8 cellular contexts compared by ENCODE assay signal in the genomic region with DNA sequence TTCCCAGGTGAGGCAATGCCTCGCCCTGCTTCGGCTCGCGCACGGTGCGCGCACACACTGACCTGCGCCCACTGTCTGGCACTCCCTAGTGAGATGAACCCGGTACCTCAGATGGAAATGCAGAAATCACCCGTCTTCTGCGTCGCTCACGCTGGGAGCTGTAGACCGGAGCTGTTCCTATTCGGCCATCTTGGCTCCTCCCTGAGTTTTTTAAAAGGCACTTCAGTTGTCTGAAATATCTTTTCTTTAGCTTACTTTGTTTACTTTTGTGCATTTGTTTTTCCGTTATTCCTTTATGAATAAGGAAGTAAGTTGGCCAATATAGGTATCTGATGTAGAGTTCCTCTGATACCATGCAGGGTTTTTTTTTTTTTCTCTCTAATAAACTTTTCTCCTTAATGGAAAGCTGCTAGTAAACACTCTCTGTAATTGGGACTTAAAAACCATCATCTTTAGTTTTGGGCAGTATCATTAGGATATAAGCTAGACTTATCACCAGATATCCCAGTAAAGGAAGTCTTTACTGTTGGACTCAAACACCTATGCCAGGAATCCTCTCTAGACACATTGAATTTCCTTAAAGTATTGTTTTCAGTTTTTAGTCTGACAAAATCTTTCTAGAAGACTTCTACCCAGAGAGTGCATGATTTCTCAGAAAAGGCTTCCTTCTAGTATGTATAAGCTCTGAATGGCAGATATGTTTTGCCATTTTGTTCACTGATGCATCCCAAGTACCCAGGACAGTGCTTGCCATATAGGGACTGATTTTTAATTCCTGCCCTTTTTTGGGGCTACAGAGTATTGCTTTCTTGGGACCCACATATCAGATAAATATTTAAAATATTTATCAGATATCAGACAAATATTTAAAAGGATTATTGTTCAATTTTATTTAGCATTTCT. TPM values are rescaled to one million over a fixed set of nuclear protein-coding genes. Genes with fewer than 3 reads are reported as not detected.
DNase-seq lines count a peak whose midpoint lies in the region; ATAC-seq and TF ChIP-seq lines count a peak whose summit lies in the region.

No MANE protein-coding gene starts in this region.

- H3K27me3 Mint-ChIP-seq in activated CD4-positive, alpha-beta T cell treated with anti-CD3 and anti-CD28 coated beads for 36 hours, result no peaks in the 10 kb centered on the region
- no peaks in the 10 kb centered on the region for H3K27me3 Mint-ChIP-seq in WTC11 (ENCODE audit: low read depth)
- H3K27me3 Mint-ChIP-seq in stimulated activated naive CD8-positive, alpha-beta T cell treated with anti-CD3 and anti-CD28 coated beads, Interleukin-15, amount 100 ng/mL, for 72 hours, result no peaks in the 10 kb centered on the region

- H3K9ac ChIP-seq in iPS-20b (ENCODE audit: low read depth, low read length), result peak overlapping the region; percentile 84

- H3K27me3 ChIP-seq in iPS-20b (ENCODE audit: insufficient read depth, low read length) (no peaks in the 10 kb centered on the region), dorsolateral prefrontal cortex (no peaks in the 10 kb centered on the region)

- no peaks in the 10 kb centered on the region for H3K9me3 Mint-ChIP-seq in activated CD4-positive, alpha-beta T cell treated with anti-CD3 and anti-CD28 coated beads for 36 hours (ENCODE audit: low read depth)
- H3K9me3 Mint-ChIP-seq in WTC11, result no peaks in the 10 kb centered on the region
- no peaks in the 10 kb centered on the region for H3K9me3 Mint-ChIP-seq in stimulated activated naive CD8-positive, alpha-beta T cell treated with anti-CD3 and anti-CD28 coated beads, Interleukin-15, amount 100 ng/mL, for 72 hours

- peak overlapping the region; percentile 81 for H3K27ac Mint-ChIP-seq in activated CD4-positive, alpha-beta T cell treated with anti-CD3 and anti-CD28 coated beads for 36 hours
- peak overlapping the region; percentile 98 for H3K27ac Mint-ChIP-seq in WTC11
- H3K27ac Mint-ChIP-seq in stimulated activated naive CD8-positive, alpha-beta T cell treated with anti-CD3 and anti-CD28 coated beads, Interleukin-15, amount 100 ng/mL, for 72 hours, result peak overlapping the region; percentile 78 to 90

- H3K4me1 Mint-ChIP-seq in activated CD4-positive, alpha-beta T cell treated with anti-CD3 and anti-CD28 coated beads for 36 hours, result peaks cover 6% of the 10 kb centered on the region
- peaks cover 13% of the 10 kb centered on the region for H3K4me1 Mint-ChIP-seq in WTC11
- no peaks in the 10 kb centered on the region for H3K4me1 Mint-ChIP-seq in stimulated activated naive CD8-positive, alpha-beta T cell treated with anti-CD3 and anti-CD28 coated beads, Interleukin-15, amount 100 ng/mL, for 72 hours

- H3K4me3 ChIP-seq in iPS-20b (ENCODE audit: low read length) (peak overlapping the region; percentile 71), dorsolateral prefrontal cortex (peak overlapping the region in 22 of 59 donors; percentile 1 to 50 (median 28))

- peak overlapping the region; percentile 73 for H3K4me3 Mint-ChIP-seq in activated CD4-positive, alpha-beta T cell treated with anti-CD3 and anti-CD28 coated beads for 36 hours
- H3K4me3 Mint-ChIP-seq in WTC11, result peak overlapping the region; percentile 84
- H3K4me3 Mint-ChIP-seq in stimulated activated naive CD8-positive, alpha-beta T cell treated with anti-CD3 and anti-CD28 coated beads, Interleukin-15, amount 100 ng/mL, for 72 hours, result peak overlapping the region; percentile 80 to 83

- H3K36me3 Mint-ChIP-seq in activated CD4-positive, alpha-beta T cell treated with anti-CD3 and anti-CD28 coated beads for 36 hours (ENCODE audit: low read depth), result peaks cover 8% of the 10 kb centered on the region
- peaks cover 4% of the 10 kb centered on the region for H3K36me3 Mint-ChIP-seq in WTC11

- H3K27ac ChIP-seq in iPS-20b (ENCODE audit: low read length) (peak overlapping the region; percentile 29), dorsolateral prefrontal cortex (peak overlapping the region in 14 of 59 donors; percentile 5 to 52 (median 18))

- H3K4me1 ChIP-seq in iPS-20b (ENCODE audit: insufficient read depth, low read length), result peaks cover 5% of the 10 kb centered on the region; the same call in 1 of the 2 replicates

- DNase-seq in activated CD4-positive, alpha-beta T cell treated with anti-CD3 and anti-CD28 coated beads for 36 hours, result peak; percentile 8
- no peak for DNase-seq in activated CD4-positive, alpha-beta T cell treated with anti-CD3 and anti-CD28 coated beads for 48 hours
- DNase-seq in WTC11 (ENCODE audit: low spot score) (no peak), SHP77 treated with DMSO at 0.1 percent for 48 hours (lab: John Stamatoyannopoulos, UW) (no peak), dorsolateral prefrontal cortex (no peak)
- no peak for DNase-seq in stimulated activated naive CD8-positive, alpha-beta T cell treated with anti-CD3 and anti-CD28 coated beads, Interleukin-15, amount 100 ng/mL, for 72 hours

- TF ChIP-seq CTCF in WTC11 (IDR thresholded peaks at IDR 0.05) (no peak), dorsolateral prefrontal cortex (IDR thresholded peaks at IDR 0.05 in 54 of 56, conservative IDR thresholded peaks at IDR 0.05 in 2 of 56; ENCODE audit: low read depth in 1 of 56, partially characterized antibody in 56 of 56) (no peak)

- intact Hi-C loops in activated CD4-positive, alpha-beta T cell treated with anti-CD3 and anti-CD28 coated beads for 36 hours (cut with DNase I, micrococcal nuclease), result loop anchor here (2.0 to 5.0 kb wide), 2 partner anchors 85 to 87 kb away; a partner anchor contains a TSS
- intact Hi-C loops in dorsolateral prefrontal cortex (cut with DNase I), result no loop called here

- peak; percentile 36 for ATAC-seq in activated CD4-positive, alpha-beta T cell treated with anti-CD3 and anti-CD28 coated beads for 36 hours
- ATAC-seq in WTC11 (no peak), GM18867 (IDR thresholded peaks at IDR 0.05; ENCODE audit: unreplicated experiment) (no peak)
- ATAC-seq in stimulated activated naive CD8-positive, alpha-beta T cell treated with anti-CD3 and anti-CD28 coated beads, Interleukin-15, amount 100 ng/mL, for 72 hours, result no peak

- H3K36me3 ChIP-seq in iPS-20b (ENCODE audit: insufficient read depth, low read depth, low read length), result peaks cover 34% of the 10 kb centered on the region

- no peaks in the 10 kb centered on the region for H3K9me3 ChIP-seq in iPS-20b (ENCODE audit: insufficient read depth, low read depth, low read length)

- POLR2A ChIA-PET in activated CD4-positive, alpha-beta T cell treated with anti-CD3 and anti-CD28 coated beads for 36 hours (lab: Charles Lee), result no interaction called here
- POLR2A ChIA-PET in WTC11 (lab: Charles Lee), result interaction anchor here (0.7 kb wide), 1 partner anchor 263 kb away, joined by 5 read pairs; no protein-coding TSS in a partner anchor

- CTCF ChIA-PET in activated CD4-positive, alpha-beta T cell treated with anti-CD3 and anti-CD28 coated beads for 36 hours (lab: Charles Lee), result interaction anchor here (1.0 to 1.5 kb wide), 3 partner anchors 14 to 86 kb away, joined by 3 to 4 read pairs (median 3); a partner anchor contains a TSS
- CTCF ChIA-PET in WTC11 (lab: Charles Lee), result interaction anchor here (0.8 to 1.5 kb wide), 2 partner anchors 37 to 260 kb away, joined by 3 to 5 read pairs; a partner anchor contains a TSS

TF ChIP-seq in WTC11, 78 proteins besides CTCF, POLR2A, EP300 and RAD21 (continues in another document):
- TF ChIP-seq, protein P1, sequence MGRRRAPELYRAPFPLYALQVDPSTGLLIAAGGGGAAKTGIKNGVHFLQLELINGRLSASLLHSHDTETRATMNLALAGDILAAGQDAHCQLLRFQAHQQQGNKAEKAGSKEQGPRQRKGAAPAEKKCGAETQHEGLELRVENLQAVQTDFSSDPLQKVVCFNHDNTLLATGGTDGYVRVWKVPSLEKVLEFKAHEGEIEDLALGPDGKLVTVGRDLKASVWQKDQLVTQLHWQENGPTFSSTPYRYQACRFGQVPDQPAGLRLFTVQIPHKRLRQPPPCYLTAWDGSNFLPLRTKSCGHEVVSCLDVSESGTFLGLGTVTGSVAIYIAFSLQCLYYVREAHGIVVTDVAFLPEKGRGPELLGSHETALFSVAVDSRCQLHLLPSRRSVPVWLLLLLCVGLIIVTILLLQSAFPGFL (CRISPR knock-in tag; IDR thresholded peaks at IDR 0.05; ENCODE audit: borderline replicate concordance), result no peak
- TF ChIP-seq RORB (CRISPR knock-in tag; IDR thresholded peaks at IDR 0.05), result no peak
- TF ChIP-seq, protein P2, sequence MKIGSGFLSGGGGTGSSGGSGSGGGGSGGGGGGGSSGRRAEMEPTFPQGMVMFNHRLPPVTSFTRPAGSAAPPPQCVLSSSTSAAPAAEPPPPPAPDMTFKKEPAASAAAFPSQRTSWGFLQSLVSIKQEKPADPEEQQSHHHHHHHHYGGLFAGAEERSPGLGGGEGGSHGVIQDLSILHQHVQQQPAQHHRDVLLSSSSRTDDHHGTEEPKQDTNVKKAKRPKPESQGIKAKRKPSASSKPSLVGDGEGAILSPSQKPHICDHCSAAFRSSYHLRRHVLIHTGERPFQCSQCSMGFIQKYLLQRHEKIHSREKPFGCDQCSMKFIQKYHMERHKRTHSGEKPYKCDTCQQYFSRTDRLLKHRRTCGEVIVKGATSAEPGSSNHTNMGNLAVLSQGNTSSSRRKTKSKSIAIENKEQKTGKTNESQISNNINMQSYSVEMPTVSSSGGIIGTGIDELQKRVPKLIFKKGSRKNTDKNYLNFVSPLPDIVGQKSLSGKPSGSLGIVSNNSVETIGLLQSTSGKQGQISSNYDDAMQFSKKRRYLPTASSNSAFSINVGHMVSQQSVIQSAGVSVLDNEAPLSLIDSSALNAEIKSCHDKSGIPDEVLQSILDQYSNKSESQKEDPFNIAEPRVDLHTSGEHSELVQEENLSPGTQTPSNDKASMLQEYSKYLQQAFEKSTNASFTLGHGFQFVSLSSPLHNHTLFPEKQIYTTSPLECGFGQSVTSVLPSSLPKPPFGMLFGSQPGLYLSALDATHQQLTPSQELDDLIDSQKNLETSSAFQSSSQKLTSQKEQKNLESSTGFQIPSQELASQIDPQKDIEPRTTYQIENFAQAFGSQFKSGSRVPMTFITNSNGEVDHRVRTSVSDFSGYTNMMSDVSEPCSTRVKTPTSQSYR (CRISPR knock-in tag; IDR thresholded peaks at IDR 0.05), result no peak

RNA-seq across cellular contexts. Expression of a gene that starts 35.8 kb away (rescaled TPM):
- under 1 TPM in 1 of 2 experiments, not detected in 1; 0.02 TPM for total RNA-seq in activated CD4-positive, alpha-beta T cell treated with anti-CD3 and anti-CD28 coated beads for 36 hours
- 14.8 to 15.5 TPM (median 15.0 TPM) in 3 replicates for total RNA-seq in WTC11 (2021)
- total RNA-seq in dorsolateral prefrontal cortex, result 100 to 1,000 TPM in 12 of 120 experiments, 10 to 100 TPM in 108; 15.6 to 237 (median 50.5) TPM

Comparison
In these comparisons a context has a peak if more than half of its experiments do, and no peak if none do; other contexts are left out.
1. RNA of a gene that starts 35.8 kb away (total RNA-seq): 15.6 to 237 TPM in dorsolateral prefrontal cortex and 14.8 to 15.5 TPM in WTC11; 0.02 TPM in activated CD4-positive, alpha-beta T cell treated with anti-CD3 and anti-CD28 coated beads for 36 hours; every median in the first group is over 10 times any median in the second.
2. intact Hi-C loops: an anchor here in activated CD4-positive, alpha-beta T cell treated with anti-CD3 and anti-CD28 coated beads for 36 hours (2.0 to 5.0 kb wide); none called in dorsolateral prefrontal cortex.
3. Peak in every context shown above with its lines, with median percentiles within 50 percentile points of each other: H3K27ac Mint-ChIP-seq and H3K4me3 Mint-ChIP-seq.